ENCODE assay signal across 12 cellular contexts in genomic region chr2:222582931-222583330, GRCh38.
DNase-seq lines count a peak whose midpoint lies in the region; ATAC-seq and TF ChIP-seq lines count a peak whose summit lies in the region.
"Had no signal": no experiment of that assay in that cellular context is flagged by ENCODE, and none has a peak within 500 bp of the region (broad histone marks: within the 10 kb centered on the region; RNA-seq: fewer than 3 reads in every experiment).

No MANE protein-coding gene starts in this region.

- H3K4me3 ChIP-seq in BE2C (ENCODE audit: low read depth, low read length): no peak overlapping the region
- no peak overlapping the region for H3K4me3 ChIP-seq in OCI-LY7 (ENCODE audit: low read depth, low read length, poor library complexity, severe bottlenecking)
- no peak overlapping the region for H3K4me3 ChIP-seq in fibroblast of mammary gland (ENCODE audit: control insufficient read depth, low read depth, low read length)
- H3K4me3 ChIP-seq: SJCRH30 had no signal

- TF ChIP-seq CTCF in BE2C (IDR thresholded peaks at IDR 0.05; ENCODE audit: low read depth, low read length): peak; percentile 42
- TF ChIP-seq CTCF in OCI-LY7 (conservative IDR thresholded peaks at IDR 0.05; ENCODE audit: low read length): 0 out of 2 replicates have a peak, but pooled peaks have one; percentile 19
- TF ChIP-seq CTCF in fibroblast of mammary gland (conservative IDR thresholded peaks at IDR 0.05; ENCODE audit: control insufficient read depth, insufficient read depth, low read depth, low read length): peak; percentile 29

- H3K4me1 ChIP-seq in BE2C (no peaks in the 10 kb centered on the region), OCI-LY7 (ENCODE audit: insufficient read depth, low read length, poor library complexity, severe bottlenecking) (peaks cover 21% of the 10 kb centered on the region)
- H3K4me1 ChIP-seq: SJCRH30 had no signal

- DNase-seq in BE2C (no peak), OCI-LY7 (ENCODE audit: low spot score) (no peak), fibroblast of mammary gland (ENCODE audit: low read depth) (peak; percentile 18), activated gamma-delta T cell (lab: John Stamatoyannopoulos, UW) (no peak), iPS-NIHi11 (ENCODE audit: low spot score) (no peak)
- DNase-seq: activated CD4-positive, alpha-beta memory T cell treated with anti-CD3 and anti-CD28 coated beads, Interleukin-2, amount 10 ng/mL, durations not matched to agents 7 days and 5 days; activated naive CD8-positive, alpha-beta T cell treated with anti-CD3 and anti-CD28 coated beads, Interleukin-2, amount 50 U/mL, for 24 hours; NCI-H1092 treated with DMSO at 0.1 percent for 48 hours had no signal

- H3K36me3 ChIP-seq in BE2C (peaks cover 56% of the 10 kb centered on the region), OCI-LY7 (ENCODE audit: insufficient read depth, low read length) (peaks cover 62% of the 10 kb centered on the region)

- CTCF ChIA-PET in OCI-LY7 (lab: Charles Lee; ENCODE audit: unreplicated experiment): no interaction called here

- no peaks in the 10 kb centered on the region for H4K20me1 ChIP-seq in OCI-LY7 (ENCODE audit: insufficient read depth, low read length)

- H3K9me2 ChIP-seq in OCI-LY7 (ENCODE audit: insufficient read depth, low read length): no peaks in the 10 kb centered on the region

- no peak overlapping the region for H3K27ac ChIP-seq in OCI-LY7 (ENCODE audit: low read depth, low read length, poor library complexity, severe bottlenecking)
- H3K27ac ChIP-seq: SJCRH30 had no signal

- H3K9me3 ChIP-seq in BE2C: no peaks in the 10 kb centered on the region
- no peaks in the 10 kb centered on the region for H3K9me3 ChIP-seq in OCI-LY7 (ENCODE audit: low read length)

- peaks cover 6% of the 10 kb centered on the region; the same call in 1 of the 2 replicates for H3K79me2 ChIP-seq in OCI-LY7 (ENCODE audit: insufficient read depth, low read depth, low read length)

- POLR2A ChIA-PET in OCI-LY7 (lab: Charles Lee): interaction anchor here (2.3 kb wide), 1 partner anchor 12 kb away, joined by 6 read pairs; no protein-coding TSS in a partner anchor

- peak; percentile 48 for ATAC-seq in GM19463 (IDR thresholded peaks at IDR 0.05; ENCODE audit: unreplicated experiment)
- no peak for ATAC-seq in GM21529 (IDR thresholded peaks at IDR 0.05; ENCODE audit: unreplicated experiment)
- no peak for ATAC-seq in HG02938 (IDR thresholded peaks at IDR 0.05; ENCODE audit: unreplicated experiment)
- ATAC-seq: activated naive CD8-positive, alpha-beta T cell treated with anti-CD3 and anti-CD28 coated beads, Interleukin-2, amount 50 U/mL, for 24 hours had no signal

- no TSS peak for BruUV-seq in OCI-LY7 (replicated peaks; lab: Mats Ljungman, UMichigan)

- no peaks in the 10 kb centered on the region for H3K27me3 ChIP-seq in BE2C
- H3K27me3 ChIP-seq: SJCRH30 had no signal

- H3K4me2 ChIP-seq in OCI-LY7 (ENCODE audit: low read length): no peak overlapping the region

- H2AFZ ChIP-seq in OCI-LY7 (ENCODE audit: low read length): no peak overlapping the region

- intact Hi-C loops in OCI-LY7 (cut with micrococcal nuclease; ENCODE audit: unreplicated experiment): no loop called here
